ENCODE assay signal across 8 cellular contexts in genomic region chr10:6202684-6203330, GRCh38. TPM values are rescaled to one million over a fixed set of nuclear protein-coding genes. Genes with fewer than 3 reads are reported as not detected.
DNase-seq lines count a peak whose midpoint lies in the region; ATAC-seq and TF ChIP-seq lines count a peak whose summit lies in the region.

Gene PFKFB3 (plus strand): TSS chr10:6202932. CDS start chr10:6203261, 329 bp downstream.

- H3K27me3 ChIP-seq in HUES48 (ENCODE audit: control insufficient read depth, insufficient read depth, low read length) (peaks cover 48% of the 10 kb centered on the region), stomach smooth muscle (ENCODE audit: control insufficient read depth in 1 of 2, insufficient read depth in 2 of 2, low read length in 2 of 2) (no peaks in the 10 kb centered on the region)

- H3K27ac ChIP-seq in HUES48 (ENCODE audit: low read depth, low read length) (peak within 1 kb of the TSS; percentile 92), RWPE1 (peak within 1 kb of the TSS; percentile 96), stomach smooth muscle (ENCODE audit: low read length) (peak within 1 kb of the TSS; percentile 80)

- POLR2A ChIA-PET in RWPE1 (lab: Yijun Ruan, JAX; ENCODE audit: low non-redundant PET), result interaction anchor here (0.7 to 2.0 kb wide), 8 partner anchors 16 to 200 kb away, joined by 3 to 15 read pairs (median 4); no protein-coding TSS in a partner anchor

- peaks cover 6% of the 10 kb centered on the region for H3K36me3 Mint-ChIP-seq in neural crest cell (ENCODE audit: low read depth)

- ATAC-seq in GM21381 (IDR thresholded peaks at IDR 0.05; ENCODE audit: unreplicated experiment), result peak; percentile 70

- no peaks in the 10 kb centered on the region for H3K36me3 ChIP-seq in HUES48 (ENCODE audit: control insufficient read depth, insufficient read depth, low read length)
- H3K36me3 ChIP-seq in stomach smooth muscle (ENCODE audit: control insufficient read depth in 2 of 2, insufficient read depth in 2 of 2, low read length in 2 of 2), result no peaks in the 10 kb centered on the region

- H3K9me3 ChIP-seq in HUES48 (ENCODE audit: control insufficient read depth, insufficient read depth, low read length) (no peaks in the 10 kb centered on the region), stomach smooth muscle (ENCODE audit: control insufficient read depth in 2 of 2, low read length in 2 of 2) (no peaks in the 10 kb centered on the region)

- peak; percentile 93 for TF ChIP-seq CTCF in RWPE1 (conservative IDR thresholded peaks at IDR 0.05; ENCODE audit: low read depth)
- TF ChIP-seq CTCF in foreskin fibroblast (IDR thresholded peaks at IDR 0.05; ENCODE audit: low read depth, low read length), result peak; percentile 92
- peak; percentile 93 for TF ChIP-seq CTCF in neural crest cell (conservative IDR thresholded peaks at IDR 0.05)

- no peaks in the 10 kb centered on the region for H3K9me3 Mint-ChIP-seq in neural crest cell

- peaks cover 51% of the 10 kb centered on the region for H3K27me3 Mint-ChIP-seq in neural crest cell (ENCODE audit: low read depth)

- peak within 1 kb of the TSS; percentile 95 for H3K4me3 Mint-ChIP-seq in neural crest cell

- peak within 1 kb of the TSS; percentile 90 for H3K9ac ChIP-seq in HUES48 (ENCODE audit: low read depth, low read length)
- H3K9ac ChIP-seq in stomach smooth muscle (ENCODE audit: low read length in 2 of 2), result peak within 1 kb of the TSS; percentile 73 to 89

- H3K4me3 ChIP-seq in HUES48 (ENCODE audit: low read depth, low read length), result peak within 1 kb of the TSS; percentile 83
- peak within 1 kb of the TSS; percentile 88 to 91 for H3K4me3 ChIP-seq in foreskin fibroblast (ENCODE audit: low read depth in 1 of 2, low read length in 2 of 2)
- H3K4me3 ChIP-seq in stomach smooth muscle (ENCODE audit: low read length in 2 of 2), result peak within 1 kb of the TSS; percentile 84 to 85

- peak within 1 kb of the TSS; percentile 81 for H3K27ac Mint-ChIP-seq in neural crest cell (ENCODE audit: unreplicated experiment)

- DNase-seq in DMS79 (lab: John Stamatoyannopoulos, UW) (peak; percentile 42), RWPE1 (ENCODE audit: low spot score) (peak; percentile 97), activated gamma-delta T cell (lab: John Stamatoyannopoulos, UW) (peak; percentile 87), foreskin fibroblast (peak; percentile 93 to 98), neural crest cell (ENCODE audit: low read depth, low spot score) (peak; percentile 99)

- peaks cover 29% of the 10 kb centered on the region for H3K4me1 Mint-ChIP-seq in neural crest cell

- CTCF ChIA-PET in RWPE1 (lab: Yijun Ruan, JAX), result interaction anchor here (0.6 to 4.9 kb wide), 22 partner anchors 9 to 1598 kb away, joined by 3 to 106 read pairs (median 4); no protein-coding TSS in a partner anchor

- H3K4me1 ChIP-seq in HUES48 (ENCODE audit: control insufficient read depth, insufficient read depth, low read length) (peaks cover 18% of the 10 kb centered on the region), stomach smooth muscle (ENCODE audit: control insufficient read depth, insufficient read depth, low read length) (peaks cover 33% of the 10 kb centered on the region)

RNA-seq across cellular contexts. Expression of gene PFKFB3, which starts in this region (rescaled TPM):
- 36.7 and 39.3 TPM in 2 replicates for total RNA-seq in neural crest cell

Comparison
In these comparisons a context has a peak if more than half of its experiments do, and no peak if none do; other contexts are left out.
1. Peak in every context shown above with its lines: DNase-seq, ATAC-seq, H3K4me3 ChIP-seq and H3K27ac ChIP-seq.
2. DNase-seq: peak in every context shown above with its lines; median percentile 99 in neural crest cell; 97 in RWPE1; 96 in foreskin fibroblast; 87 in activated gamma-delta T cell; 42 in DMS79.